ENCODE assay signal across 10 cellular contexts in the genomic region with DNA sequence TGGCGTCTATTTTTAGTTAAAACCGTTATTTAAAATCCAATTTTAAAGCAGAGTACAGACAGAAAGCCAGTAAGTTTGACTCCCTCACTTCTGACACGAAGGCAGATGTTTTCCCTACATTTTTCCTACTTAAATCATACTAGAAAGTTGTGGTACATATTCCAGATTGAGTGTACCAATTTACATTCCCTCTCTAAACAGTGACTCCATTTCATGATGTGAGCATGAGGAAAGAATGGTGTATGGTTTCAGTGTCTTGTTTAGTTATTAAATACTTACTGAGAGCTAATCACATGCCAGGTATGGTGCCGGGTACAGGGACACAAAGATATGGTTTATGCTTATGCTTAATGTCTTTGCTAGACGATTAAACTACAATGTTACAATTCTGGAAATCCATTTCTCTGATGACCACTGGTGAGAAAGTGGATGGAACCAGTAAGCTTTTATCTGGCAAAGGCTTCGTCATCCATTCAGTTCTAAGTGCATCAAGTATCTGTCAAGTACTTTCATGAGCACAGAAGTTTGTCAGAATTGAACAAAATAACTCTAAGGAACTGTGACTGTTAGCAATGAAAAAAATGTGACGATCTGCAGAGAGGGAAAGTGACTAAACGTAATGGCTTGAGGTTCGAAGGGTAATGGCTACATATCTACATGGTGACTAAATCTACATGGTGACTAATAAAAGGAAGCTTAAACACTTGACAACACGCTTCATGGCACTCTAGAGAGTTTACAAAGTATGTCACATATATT. TPM values are rescaled to one million over a fixed set of nuclear protein-coding genes. Genes with fewer than 3 reads are reported as not detected.
A peak's percentile ranks its signal among the peaks of the same experiment; 100 is the strongest.
DNase-seq lines count a peak whose midpoint lies in the region; ATAC-seq, FAIRE-seq and TF ChIP-seq lines count a peak whose summit lies in the region.
"Had no signal": no experiment of that assay in that cellular context is flagged by ENCODE, and none has a peak within 500 bp of the region (broad histone marks: within the 10 kb centered on the region; RNA-seq: fewer than 3 reads in every experiment).

No MANE protein-coding gene starts in this region.

- no peaks in the 10 kb centered on the region for H3K9me1 ChIP-seq in endothelial cell of umbilical vein (replicated peaks; ENCODE audit: control insufficient read depth, extremely low read depth, insufficient read depth, low read length)

- no peak for TF ChIP-seq POLR2A in endothelial cell of umbilical vein (IDR thresholded peaks at IDR 0.05; ENCODE audit: low read depth, low read length)

- peak overlapping the region; percentile 43 for H3K27ac ChIP-seq in endothelial cell of umbilical vein (ENCODE audit: insufficient read depth, low read depth, low read length)
- peak overlapping the region in 1 of 59 donors; percentile 4 for H3K27ac ChIP-seq in dorsolateral prefrontal cortex
- H3K27ac ChIP-seq: body of pancreas had no signal

- ATAC-seq in HG02610 (IDR thresholded peaks at IDR 0.05; ENCODE audit: unreplicated experiment), result no peak
- no peak for ATAC-seq in GM21619 (IDR thresholded peaks at IDR 0.05; ENCODE audit: unreplicated experiment)
- ATAC-seq: body of pancreas, T-helper 17 cell had no signal

- H3K4me3 ChIP-seq in endothelial cell of umbilical vein (replicated peaks in 1 of 3; ENCODE audit: insufficient read depth in 1 of 3, low read depth in 1 of 3, low read length in 3 of 3), result peak overlapping the region in 1 of 3 experiments; percentile 34
- H3K4me3 ChIP-seq in skeletal muscle cell (ENCODE audit: low read depth, low read length), result no peak overlapping the region
- no peak overlapping the region for H3K4me3 ChIP-seq in dorsolateral prefrontal cortex
- H3K4me3 ChIP-seq: body of pancreas had no signal

- BruUV-seq in endothelial cell of umbilical vein (replicated peaks; lab: Mats Ljungman, UMichigan), result TSS peak; percentile 80

- peaks cover 68% of the 10 kb centered on the region for H3K79me2 ChIP-seq in endothelial cell of umbilical vein (ENCODE audit: control insufficient read depth, insufficient read depth, low read length)

- no peaks in the 10 kb centered on the region for H3K9me3 ChIP-seq in endothelial cell of umbilical vein (replicated peaks; ENCODE audit: control insufficient read depth, insufficient read depth, low read length)
- H3K9me3 ChIP-seq: body of pancreas had no signal

- POLR2A ChIA-PET in endothelial cell of umbilical vein (lab: Charles Lee), result no interaction called here

- dilution Hi-C loops in endothelial cell of umbilical vein (cut with MboI; ENCODE audit: extremely low pct_ligation_motif_present, low sequenced_read_pairs), result no loop called here

- TF ChIP-seq CTCF in endothelial cell of umbilical vein (IDR thresholded peaks at IDR 0.05; ENCODE audit: extremely low read depth in 1 of 2, insufficient read depth in 1 of 2, low read depth in 1 of 2, low read length in 2 of 2) (no peak), dorsolateral prefrontal cortex (IDR thresholded peaks at IDR 0.05 in 54 of 56, conservative IDR thresholded peaks at IDR 0.05 in 2 of 56; ENCODE audit: low read depth in 1 of 56, partially characterized antibody in 56 of 56) (no peak)

- H3K27me3 ChIP-seq in endothelial cell of umbilical vein (ENCODE audit: control insufficient read depth in 2 of 2, insufficient read depth in 2 of 2, low read length in 2 of 2) (no peaks in the 10 kb centered on the region), dorsolateral prefrontal cortex (no peaks in the 10 kb centered on the region)
- H3K27me3 ChIP-seq: body of pancreas had no signal

- H3K4me2 ChIP-seq in endothelial cell of umbilical vein (ENCODE audit: insufficient read depth, low read length), result peak overlapping the region; percentile 65

- peak overlapping the region; percentile 53 for H3K9ac ChIP-seq in endothelial cell of umbilical vein (replicated peaks; ENCODE audit: extremely low read depth, insufficient read depth, low read length)

- peak; percentile 97 for FAIRE-seq in endothelial cell of umbilical vein (lab: Jason Lieb, UNC)

- DNase-seq in ELR (ENCODE audit: low read depth), result peak; percentile 98
- DNase-seq in MV-4-11 (lab: John Stamatoyannopoulos, UW), result peak; percentile 16
- DNase-seq in endothelial cell of umbilical vein (ENCODE audit: low read depth, low spot score), result peak; percentile 71
- peak; percentile 49 for DNase-seq in skeletal muscle cell (ENCODE audit: low read depth)
- no peak for DNase-seq in dorsolateral prefrontal cortex
- DNase-seq: body of pancreas, NCI-H1436 treated with DMSO at 0.1 percent for 48 hours, T-helper 17 cell had no signal

- peak overlapping the region; percentile 13 for H2AFZ ChIP-seq in endothelial cell of umbilical vein (ENCODE audit: low read depth, low read length)

- peaks cover 36% of the 10 kb centered on the region for H3K4me1 ChIP-seq in endothelial cell of umbilical vein (ENCODE audit: control insufficient read depth, extremely low read depth, insufficient read depth, low read length)

- peaks cover 2% of the 10 kb centered on the region for H4K20me1 ChIP-seq in endothelial cell of umbilical vein (replicated peaks; ENCODE audit: control insufficient read depth, extremely low read depth, insufficient read depth, low read length)

- intact Hi-C loops in endothelial cell of umbilical vein (cut with micrococcal nuclease) (loop anchor here (1.0 kb wide), 1 partner anchor 26 kb away; a partner anchor contains a TSS), dorsolateral prefrontal cortex (cut with DNase I) (no loop called here)

- H3K36me3 ChIP-seq in endothelial cell of umbilical vein (ENCODE audit: control insufficient read depth in 2 of 2, extremely low read depth in 1 of 2, insufficient read depth in 2 of 2, low read length in 2 of 2), result no peaks in the 10 kb centered on the region

- CTCF ChIA-PET in endothelial cell of umbilical vein (lab: Charles Lee), result interaction anchor here (0.7 to 3.8 kb wide), 12 partner anchors 9 to 349 kb away, joined by 3 to 19 read pairs (median 4); no protein-coding TSS in a partner anchor

TF ChIP-seq in endothelial cell of umbilical vein, 7 proteins besides CTCF, POLR2A, EP300 and RAD21:
- TF ChIP-seq JUN (IDR thresholded peaks at IDR 0.05; ENCODE audit: borderline replicate concordance, insufficient read depth, insufficient read length, low read depth), result peak; percentile 61
- peak; percentile 21 for TF ChIP-seq POLR2AphosphoS5 (IDR thresholded peaks at IDR 0.05; ENCODE audit: insufficient read depth, low read depth, low read length)
- TF ChIP-seq MYC (IDR thresholded peaks at IDR 0.05; ENCODE audit: low read depth, low read length), result no peak
- TF ChIP-seq, protein P1, sequence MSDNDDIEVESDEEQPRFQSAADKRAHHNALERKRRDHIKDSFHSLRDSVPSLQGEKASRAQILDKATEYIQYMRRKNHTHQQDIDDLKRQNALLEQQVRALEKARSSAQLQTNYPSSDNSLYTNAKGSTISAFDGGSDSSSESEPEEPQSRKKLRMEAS (IDR thresholded peaks at IDR 0.05; ENCODE audit: insufficient read depth, insufficient read length), result no peak
- peak; percentile 81 for TF ChIP-seq FOS (IDR thresholded peaks at IDR 0.05; ENCODE audit: borderline replicate concordance, insufficient read depth, low read length)

RNA-seq across cellular contexts. Expression of a gene that starts 25.7 kb away (rescaled TPM):
- total RNA-seq in endothelial cell of umbilical vein, result 45.9 and 46.2 TPM in 2 replicates
- polyA plus RNA-seq in endothelial cell of umbilical vein, result 6.4 and 8.0 TPM in 2 replicates
- polyA plus RNA-seq in endothelial cell of umbilical vein (2011; cell fraction: cytosol; rRNA removed), result 8.0 and 8.1 TPM in 2 replicates
- polyA plus RNA-seq in endothelial cell of umbilical vein (2011; cell fraction: nucleus; rRNA removed), result 37.0 and 46.6 TPM in 2 replicates
- 13.5 and 17.1 TPM in 2 replicates for polyA plus RNA-seq in endothelial cell of umbilical vein (2012)
- 19.6 and 20.1 TPM in 2 replicates for polyA minus RNA-seq in endothelial cell of umbilical vein
- polyA minus RNA-seq in endothelial cell of umbilical vein (2011; cell fraction: cytosol; rRNA and poly(A)+ RNA removed), result 8.5 TPM
- 98.0 and 121 TPM in 2 replicates for polyA minus RNA-seq in endothelial cell of umbilical vein (2011; cell fraction: nucleus; rRNA and poly(A)+ RNA removed)
- 100 to 1,000 TPM in 1 of 120 experiments, 10 to 100 TPM in 119; 50.1 to 100 (median 72.2) TPM for total RNA-seq in dorsolateral prefrontal cortex

Comparison
In these comparisons a context has a peak if more than half of its experiments do, and no peak if none do; other contexts are left out.
1. DNase-seq: peak in ELR (single experiment), MV-4-11 (single experiment), endothelial cell of umbilical vein (single experiment) and skeletal muscle cell (single experiment); none in dorsolateral prefrontal cortex (0 of 10).